ENCODE assay signal across 17 cellular contexts in genomic region chr3:180085122-180085710, GRCh38. TPM values are rescaled to one million over a fixed set of nuclear protein-coding genes. Genes with fewer than 3 reads are reported as not detected.
DNase-seq lines count a peak whose midpoint lies in the region; ATAC-seq and TF ChIP-seq lines count a peak whose summit lies in the region.
"Had no signal": no experiment of that assay in that cellular context is flagged by ENCODE, and none has a peak within 500 bp of the region (broad histone marks: within the 10 kb centered on the region; RNA-seq: fewer than 3 reads in every experiment).

No MANE protein-coding gene starts in this region.

- no peak overlapping the region for H3K9ac ChIP-seq in SK-N-SH

- TF ChIP-seq RAD21 in SK-N-SH (IDR thresholded peaks at IDR 0.05; ENCODE audit: low read length) = no peak

- no peak overlapping the region for H3K4me3 Mint-ChIP-seq in stimulated activated effector memory CD8-positive, alpha-beta T cell treated with anti-CD3 and anti-CD28 coated beads, Interleukin-12 subunit alpha, Interleukin-12 subunit beta, amount 100 ng/mL, for 72 hours
- H3K4me3 Mint-ChIP-seq: activated T-helper 1 cell treated with anti-CD3 and anti-CD28 coated beads, Interleukin-12 subunit alpha, Interleukin-12 subunit beta, Interleukin-2, Interleukin-4 antibody, amounts not matched to agents 30 ng/mL and 10 ng/mL and 1 ng/mL, durations not matched to agents 14 hours and 24 hours and 36 hours; naive thymus-derived CD4-positive, alpha-beta T cell had no signal

- DNase-seq in NCI-H524 (lab: John Stamatoyannopoulos, UW) = peak; percentile 45 to 51
- DNase-seq in NCI-H524 treated with DMSO at 0.1 percent for 48 hours (lab: John Stamatoyannopoulos, UW) = no peak
- peak; percentile 47 for DNase-seq in Jurkat, Clone E6-1 (ENCODE audit: low read depth, low spot score)
- peak; percentile 24 for DNase-seq in NCI-H748 treated with DMSO at 0.1 percent for 48 hours (lab: John Stamatoyannopoulos, UW)
- no peak for DNase-seq in stimulated activated effector memory CD8-positive, alpha-beta T cell treated with anti-CD3 and anti-CD28 coated beads, Interleukin-12 subunit alpha, Interleukin-12 subunit beta, amount 100 ng/mL, for 72 hours (ENCODE audit: low spot score in 2 of 2)
- no peak for DNase-seq in GOT3 (lab: John Stamatoyannopoulos, UW)
- no peak for DNase-seq in NCI-H1930 (lab: John Stamatoyannopoulos, UW)
- DNase-seq in SK-N-SH = no peak
- DNase-seq: activated CD4-positive, alpha-beta T cell treated with anti-CD3 and anti-CD28 coated beads, Interleukin-2, amount 50 U/mL, for 4 hours; aorta; dermis blood vessel endothelial cell; left ventricle myocardium inferior; naive thymus-derived CD4-positive, alpha-beta T cell; NCI-H2171; upper lobe of left lung had no signal

- TF ChIP-seq CTCF in SK-N-SH (IDR thresholded peaks at IDR 0.05) = no peak

- no peak overlapping the region for H3K4me2 ChIP-seq in SK-N-SH

- H3K27me3 ChIP-seq in SK-N-SH (ENCODE audit: insufficient read depth) = no peaks in the 10 kb centered on the region
- H3K27me3 ChIP-seq: upper lobe of left lung had no signal

- H2AFZ ChIP-seq in SK-N-SH (ENCODE audit: low read depth) = no peak overlapping the region

- H3K9me3 ChIP-seq in SK-N-SH = no peaks in the 10 kb centered on the region
- H3K9me3 ChIP-seq: upper lobe of left lung had no signal

- H3K27ac Mint-ChIP-seq in stimulated activated effector memory CD8-positive, alpha-beta T cell treated with anti-CD3 and anti-CD28 coated beads, Interleukin-12 subunit alpha, Interleukin-12 subunit beta, amount 100 ng/mL, for 72 hours = no peak overlapping the region
- H3K27ac Mint-ChIP-seq: activated T-helper 1 cell treated with anti-CD3 and anti-CD28 coated beads, Interleukin-12 subunit alpha, Interleukin-12 subunit beta, Interleukin-2, Interleukin-4 antibody, amounts not matched to agents 30 ng/mL and 10 ng/mL and 1 ng/mL, durations not matched to agents 14 hours and 24 hours and 36 hours; naive thymus-derived CD4-positive, alpha-beta T cell had no signal

- peak; percentile 45 for ATAC-seq in stimulated activated effector memory CD8-positive, alpha-beta T cell treated with anti-CD3 and anti-CD28 coated beads, Interleukin-12 subunit alpha, Interleukin-12 subunit beta, amount 100 ng/mL, for 72 hours
- ATAC-seq: naive thymus-derived CD4-positive, alpha-beta T cell; Right ventricle myocardium inferior had no signal

- H3K4me1 ChIP-seq in SK-N-SH (ENCODE audit: control insufficient read depth in 1 of 2, insufficient read depth in 2 of 2, low read depth in 1 of 2, low read length in 1 of 2) = no peaks in the 10 kb centered on the region
- H3K4me1 ChIP-seq: left ventricle myocardium inferior, upper lobe of left lung had no signal

- no peaks in the 10 kb centered on the region for H3F3A ChIP-seq in SK-N-SH (replicated peaks; ENCODE audit: insufficient read depth)

- TF ChIP-seq EP300 in SK-N-SH (IDR thresholded peaks at IDR 0.05; ENCODE audit: borderline replicate concordance in 1 of 2, low read depth in 1 of 2, low read length in 1 of 2) = no peak

- H3K4me3 ChIP-seq in Jurkat, Clone E6-1 (ENCODE audit: low read length) = no peak overlapping the region
- no peak overlapping the region for H3K4me3 ChIP-seq in SK-N-SH (ENCODE audit: low read depth in 2 of 2, low read length in 1 of 2)
- H3K4me3 ChIP-seq: left ventricle myocardium inferior, upper lobe of left lung had no signal

- H3K9me2 ChIP-seq in SK-N-SH = no peaks in the 10 kb centered on the region

- 14% methylated on average over 2 of the region's 2 CpGs for WGBS in SK-N-SH (ENCODE audit: low lambda C conversion rate)

- CTCF ChIA-PET in SK-N-SH (lab: Yijun Ruan, JAX) = no interaction called here

- H3K4me1 Mint-ChIP-seq in stimulated activated effector memory CD8-positive, alpha-beta T cell treated with anti-CD3 and anti-CD28 coated beads, Interleukin-12 subunit alpha, Interleukin-12 subunit beta, amount 100 ng/mL, for 72 hours = no peaks in the 10 kb centered on the region
- H3K4me1 Mint-ChIP-seq: naive thymus-derived CD4-positive, alpha-beta T cell had no signal

- no peak overlapping the region for H3K27ac ChIP-seq in SK-N-SH (ENCODE audit: low read depth in 2 of 2, low read length in 1 of 2)
- H3K27ac ChIP-seq: left ventricle myocardium inferior, upper lobe of left lung had no signal

- no peaks in the 10 kb centered on the region for H3K79me2 ChIP-seq in SK-N-SH (ENCODE audit: insufficient read depth)

- H3K36me3 Mint-ChIP-seq in stimulated activated effector memory CD8-positive, alpha-beta T cell treated with anti-CD3 and anti-CD28 coated beads, Interleukin-12 subunit alpha, Interleukin-12 subunit beta, amount 100 ng/mL, for 72 hours = no peaks in the 10 kb centered on the region
- H3K36me3 Mint-ChIP-seq: naive thymus-derived CD4-positive, alpha-beta T cell had no signal

- H3K9me3 Mint-ChIP-seq in stimulated activated effector memory CD8-positive, alpha-beta T cell treated with anti-CD3 and anti-CD28 coated beads, Interleukin-12 subunit alpha, Interleukin-12 subunit beta, amount 100 ng/mL, for 72 hours = peaks cover 6% of the 10 kb centered on the region
- H3K9me3 Mint-ChIP-seq: activated T-helper 1 cell treated with anti-CD3 and anti-CD28 coated beads, Interleukin-12 subunit alpha, Interleukin-12 subunit beta, Interleukin-2, Interleukin-4 antibody, amounts not matched to agents 30 ng/mL and 10 ng/mL and 1 ng/mL, durations not matched to agents 14 hours and 24 hours and 36 hours had no signal

- H4K20me1 ChIP-seq in SK-N-SH (ENCODE audit: insufficient read depth) = no peaks in the 10 kb centered on the region

- H3K36me3 ChIP-seq in SK-N-SH (replicated peaks in 1 of 2; ENCODE audit: control insufficient read depth in 1 of 2, insufficient read depth in 2 of 2, low read length in 1 of 2) = no peaks in the 10 kb centered on the region
- H3K36me3 ChIP-seq: left ventricle myocardium inferior, upper lobe of left lung had no signal

- POLR2A ChIA-PET in SK-N-SH (lab: Yijun Ruan, JAX) = no interaction called here

TF ChIP-seq in SK-N-SH, 30 proteins besides CTCF, POLR2A, EP300 and RAD21:
- TF ChIP-seq GABPA (IDR thresholded peaks at IDR 0.05; ENCODE audit: low read depth) = no peak
- TF ChIP-seq SMC3 (IDR thresholded peaks at IDR 0.05; ENCODE audit: low read depth, low read length) = no peak
- TF ChIP-seq ELF1 (IDR thresholded peaks at IDR 0.05) = no peak
- no peak for TF ChIP-seq TAF1 (IDR thresholded peaks at IDR 0.05; ENCODE audit: borderline replicate concordance, low read depth, low read length)
- no peak for TF ChIP-seq JUND (IDR thresholded peaks at IDR 0.05)
- no peak for TF ChIP-seq RCOR1 (IDR thresholded peaks at IDR 0.05; ENCODE audit: low read length)
- TF ChIP-seq TEAD4 (IDR thresholded peaks at IDR 0.05; ENCODE audit: borderline replicate concordance, insufficient read depth) = no peak
- TF ChIP-seq RFX5 (IDR thresholded peaks at IDR 0.05; ENCODE audit: low read length) = no peak

RNA-seq across cellular contexts. Expression of gene PEX5L, which starts 48.5 kb away (rescaled TPM):
- 1.4 TPM for polyA plus RNA-seq in Jurkat, Clone E6-1 (2012; ENCODE audit: insufficient read depth, insufficient read length)
- polyA plus RNA-seq in SK-N-SH (2012; rRNA removed) = not detected in 2 replicates
- 0.01 and 0.03 TPM in 2 replicates for polyA plus RNA-seq in SK-N-SH (2012; cell fraction: cytosol; rRNA removed)
- polyA plus RNA-seq in SK-N-SH (2012; cell fraction: nucleus; rRNA removed) = 0.01 and 0.06 TPM in 2 replicates
- polyA plus RNA-seq: aorta had no signal

Comparison
In these comparisons a context has a peak if more than half of its experiments do, and no peak if none do; other contexts are left out.
1. DNase-seq: peak in NCI-H524 (2 of 2), Jurkat, Clone E6-1 (single experiment) and NCI-H748 treated with DMSO at 0.1 percent for 48 hours (single experiment); none in NCI-H524 treated with DMSO at 0.1 percent for 48 hours (single experiment), stimulated activated effector memory CD8-positive, alpha-beta T cell treated with anti-CD3 and anti-CD28 coated beads, Interleukin-12 subunit alpha, Interleukin-12 subunit beta, amount 100 ng/mL, for 72 hours (0 of 2), GOT3 (single experiment), NCI-H1930 (0 of 2) and SK-N-SH (single experiment).